In the genomic region with DNA sequence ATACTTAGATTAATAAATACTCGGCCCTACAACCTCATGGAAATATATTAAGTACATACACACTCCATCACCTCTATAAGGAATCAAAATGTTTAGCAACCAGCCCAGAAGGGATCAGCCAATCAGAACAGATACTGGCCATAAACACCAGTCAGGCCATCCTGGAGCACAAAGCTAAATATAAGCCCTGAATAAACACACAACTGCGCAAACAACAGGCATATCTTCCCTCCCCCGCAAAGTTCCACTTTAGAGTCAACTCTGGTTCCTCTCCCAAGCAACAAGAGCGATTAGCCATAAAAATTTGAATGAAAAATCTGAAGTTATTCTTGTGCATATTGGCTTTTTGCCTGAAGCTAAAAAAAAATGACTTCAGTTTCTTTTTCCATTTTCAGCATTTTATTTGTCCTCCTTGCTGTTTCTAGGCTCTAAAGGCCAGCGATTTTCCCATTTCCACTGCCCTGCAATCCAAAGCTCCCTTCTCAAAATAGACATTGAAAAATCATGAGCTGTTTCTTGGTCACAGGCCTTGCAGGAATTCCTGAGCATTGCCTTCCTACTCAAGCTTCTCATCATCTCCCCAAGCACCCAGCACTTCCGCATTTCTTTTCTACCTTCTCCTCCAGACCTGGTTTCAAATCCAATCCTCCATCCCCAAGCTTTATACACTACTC, we compare ENCODE assay signal across 14 cellular contexts.
DNase-seq lines count a peak whose midpoint lies in the region; ATAC-seq and TF ChIP-seq lines count a peak whose summit lies in the region.
"Had no signal": no experiment of that assay in that cellular context is flagged by ENCODE, and none has a peak within 500 bp of the region (broad histone marks: within the 10 kb centered on the region; RNA-seq: fewer than 3 reads in every experiment).

No MANE protein-coding gene starts in this region.

- H3K36me3 ChIP-seq in uterus, result no peaks in the 10 kb centered on the region
- H3K36me3 ChIP-seq: neutrophil, SJCRH30 had no signal

- DNase-seq in Right ventricle myocardium inferior (ENCODE audit: missing footprints) (no peak), cardiac septum (ENCODE audit: low spot score) (no peak), Right ventricle myocardium superior (no peak), myocyte (ENCODE audit: low read depth) (peak; percentile 66), uterus (peak in 1 of 2 donors; percentile 18), AG08395 (ENCODE audit: low spot score) (no peak), hippocampal formation (lab: John Stamatoyannopoulos, UW) (no peak), ecto neural progenitor cell (ENCODE audit: low spot score) (no peak)
- DNase-seq: activated naive CD4-positive, alpha-beta T cell treated with Interleukin-2 at 50 U/mL for 16 hours; caudate nucleus; MM.1S had no signal

- intact Hi-C loops in Right ventricle myocardium inferior (cut with DNase I), result no loop called here
- intact Hi-C loops in cardiac septum (cut with DNase I), result no loop called here
- intact Hi-C loops in Right ventricle myocardium superior (cut with DNase I), result no loop called here
- intact Hi-C loops in uterus (cut with DNase I; ENCODE audit: low total_unique reads), result no loop called here

- ATAC-seq in Right ventricle myocardium inferior, result peak; percentile 17
- ATAC-seq in Right ventricle myocardium superior (ENCODE audit: poor library complexity), result peak; percentile 27

- no peak overlapping the region for H3K4me3 ChIP-seq in uterus
- H3K4me3 ChIP-seq: SJCRH30 had no signal

- H3K27ac ChIP-seq in uterus, result peak overlapping the region; percentile 59 to 83
- H3K27ac ChIP-seq: HL-60, neutrophil, SJCRH30 had no signal

- no peaks in the 10 kb centered on the region for H3K9me3 ChIP-seq in uterus
- H3K9me3 ChIP-seq: neutrophil, SJCRH30 had no signal

- no peaks in the 10 kb centered on the region for H3K27me3 ChIP-seq in uterus
- H3K27me3 ChIP-seq: neutrophil, SJCRH30 had no signal

- peaks cover 0 to 3% of the 10 kb centered on the region in 2 donors for H3K4me1 ChIP-seq in uterus
- H3K4me1 ChIP-seq: SJCRH30 had no signal

- TF ChIP-seq CTCF in uterus (IDR thresholded peaks at IDR 0.05), result no peak

- TF ChIP-seq POLR2A in uterus (IDR thresholded peaks at IDR 0.05), result no peak
